ENCODE assay signal across 26 cellular contexts in the genomic region with DNA sequence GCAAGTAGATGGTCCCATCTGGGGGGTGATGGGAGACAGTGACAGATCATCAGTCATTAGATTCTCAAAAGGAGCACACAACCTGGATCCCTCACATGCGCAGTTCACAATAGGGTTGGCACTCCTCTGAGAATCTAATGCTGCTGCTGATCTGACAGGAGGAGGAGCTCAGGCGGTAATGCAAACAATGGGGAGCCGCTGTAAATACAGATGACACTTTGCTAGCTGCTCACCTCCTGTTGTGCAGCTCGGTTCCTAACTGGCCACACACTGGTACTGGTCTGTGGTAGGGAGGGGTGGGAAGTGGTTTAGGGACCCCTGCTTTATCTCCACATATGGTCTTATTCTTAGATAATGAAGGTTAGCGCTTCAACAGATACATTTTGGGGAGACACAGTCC.
"Had no signal": no experiment of that assay in that cellular context is flagged by ENCODE, and none has a peak within 500 bp of the region (broad histone marks: within the 10 kb centered on the region; RNA-seq: fewer than 3 reads in every experiment).

No MANE protein-coding gene starts in this region.

- H3K36me3 ChIP-seq: Peyer's patch, SJSA1 had no signal

- H3K9me3 ChIP-seq: Peyer's patch, SJSA1 had no signal

- H3K4me3 ChIP-seq: K562, Peyer's patch, SJSA1 had no signal

- H3K36me3 Mint-ChIP-seq: activated CD8-positive, alpha-beta memory T cell treated with anti-CD3 and anti-CD28 coated beads, Interleukin-2, amount 10 ng/mL, durations not matched to agents 7 days and 5 days; activated naive CD8-positive, alpha-beta T cell; brain had no signal

- H3K4me3 Mint-ChIP-seq: activated CD8-positive, alpha-beta memory T cell treated with anti-CD3 and anti-CD28 coated beads, Interleukin-2, amount 10 ng/mL, durations not matched to agents 7 days and 5 days; activated naive CD4-positive, alpha-beta T cell treated with anti-CD3 and anti-CD28 coated beads for 36 hours; activated naive CD8-positive, alpha-beta T cell; activated T-cell treated with anti-CD3 and anti-CD28 coated beads, Interleukin-2, amount 50 U/mL, for 24 hours; brain; central memory CD8-positive, alpha-beta T cell; T-helper 2 cell treated with Interferon-gamma antibody and Interleukin-4, amounts not matched to agents 5 μg/mL and 100 μg/mL, for 36 hours had no signal

- H3K27me3 ChIP-seq: Peyer's patch had no signal

- H3K27ac ChIP-seq: Peyer's patch, RWPE1, SJSA1 had no signal

- H3K9me3 Mint-ChIP-seq: activated naive CD4-positive, alpha-beta T cell treated with anti-CD3 and anti-CD28 coated beads for 36 hours; activated T-cell treated with anti-CD3 and anti-CD28 coated beads, Interleukin-2, amount 50 U/mL, for 24 hours; brain; central memory CD8-positive, alpha-beta T cell; T-helper 2 cell treated with Interferon-gamma antibody and Interleukin-4, amounts not matched to agents 5 μg/mL and 100 μg/mL, for 36 hours had no signal

- H3K27ac Mint-ChIP-seq: activated CD8-positive, alpha-beta memory T cell treated with anti-CD3 and anti-CD28 coated beads, Interleukin-2, amount 10 ng/mL, durations not matched to agents 7 days and 5 days; activated naive CD4-positive, alpha-beta T cell treated with anti-CD3 and anti-CD28 coated beads for 36 hours; activated naive CD8-positive, alpha-beta T cell; activated T-cell treated with anti-CD3 and anti-CD28 coated beads, Interleukin-2, amount 50 U/mL, for 24 hours; brain; T-helper 2 cell treated with Interferon-gamma antibody and Interleukin-4, amounts not matched to agents 5 μg/mL and 100 μg/mL, for 36 hours had no signal

- H3K4me1 ChIP-seq: Peyer's patch, SJSA1 had no signal

- DNase-seq: activated CD4-positive, alpha-beta T cell treated with anti-CD3 and anti-CD28 coated beads for 4 hours; activated CD4-positive, alpha-beta T cell treated with anti-CD3 and anti-CD28 coated beads, Interleukin-2, amount 50 U/mL, for 4 hours; activated CD8-positive, alpha-beta memory T cell treated with anti-CD3 and anti-CD28 coated beads, Interleukin-2, amount 10 ng/mL, durations not matched to agents 7 days and 5 days; activated gamma-delta T cell; activated naive CD4-positive, alpha-beta T cell treated with anti-CD3 and anti-CD28 coated beads for 36 hours; activated T-cell treated with anti-CD3 and anti-CD28 coated beads, Interleukin-2, amount 50 U/mL, for 24 hours; amygdala; Karpas-422; MM.1S; NCI-H1105; NCI-H1694; NCI-H2029 treated with DMSO at 0.1 percent for 48 hours; NCI-H226; NCI-H526 treated with DMSO at 0.1 percent for 48 hours; Peyer's patch; SHP77; SW 1271 had no signal

- ATAC-seq: activated CD4-positive, CD25-positive, alpha-beta regulatory T cell treated with anti-CD3 and anti-CD28 coated beads, Interleukin-2, amount 50 U/mL, for 24 hours; activated CD8-positive, alpha-beta memory T cell treated with anti-CD3 and anti-CD28 coated beads, Interleukin-2, amount 10 ng/mL, durations not matched to agents 7 days and 5 days; K562; SK-N-SH treated with all-trans-retinoic acid at 6 μM for 48 hours had no signal

- H3K4me1 Mint-ChIP-seq: activated CD8-positive, alpha-beta memory T cell treated with anti-CD3 and anti-CD28 coated beads, Interleukin-2, amount 10 ng/mL, durations not matched to agents 7 days and 5 days; central memory CD8-positive, alpha-beta T cell had no signal
